In genomic region chr11:104907521-104908185, GRCh38 we compare ENCODE assay signal across 1 cellular context.
TF ChIP-seq lines count a peak whose summit lies in the region.

No MANE protein-coding gene starts in this region.

TF ChIP-seq in IMR-90, 13 proteins besides CTCF, POLR2A, EP300 and RAD21 (continued from another document):
- no peak for TF ChIP-seq NFE2L2 (IDR thresholded peaks at IDR 0.05; ENCODE audit: low read depth, low read length)
